Comparison of ENCODE assay signal across 1 cellular context in genomic region chr2:24179683-24180082, GRCh38.
TF ChIP-seq lines count a peak whose summit lies in the region.

No MANE protein-coding gene starts in this region.

TF ChIP-seq in SK-N-SH, 30 proteins besides CTCF, POLR2A, EP300 and RAD21 (continued from another document):
- no peak for TF ChIP-seq REST (IDR thresholded peaks at IDR 0.05; ENCODE audit: low read depth, low read length)
- TF ChIP-seq SIN3A (IDR thresholded peaks at IDR 0.05; ENCODE audit: borderline replicate concordance, low read depth, low read length): no peak
- TF ChIP-seq TCF12 (IDR thresholded peaks at IDR 0.05): no peak
- no peak for TF ChIP-seq GABPA (IDR thresholded peaks at IDR 0.05; ENCODE audit: low read depth)
- no peak for TF ChIP-seq ZBTB33 (IDR thresholded peaks at IDR 0.05; ENCODE audit: borderline replicate concordance, low read depth)
- TF ChIP-seq YY1 (IDR thresholded peaks at IDR 0.05; ENCODE audit: low read depth): no peak
- TF ChIP-seq EZH2phosphoT487 (IDR thresholded peaks at IDR 0.05; ENCODE audit: borderline replicate concordance, low read depth): no peak
- no peak for TF ChIP-seq FOSL2 (IDR thresholded peaks at IDR 0.05; ENCODE audit: borderline replicate concordance, low read depth)
- no peak for TF ChIP-seq RCOR1 (IDR thresholded peaks at IDR 0.05; ENCODE audit: low read length)
- TF ChIP-seq USF2 (IDR thresholded peaks at IDR 0.05; ENCODE audit: borderline replicate concordance, low read depth, low read length): no peak
- no peak for TF ChIP-seq RXRA (IDR thresholded peaks at IDR 0.05; ENCODE audit: borderline replicate concordance, low read depth)
